Comparison of ENCODE assay signal across 8 cellular contexts in genomic region chr5:86493777-86494176, GRCh38.
"Had no signal": no experiment of that assay in that cellular context is flagged by ENCODE, and none has a peak within 500 bp of the region (broad histone marks: within the 10 kb centered on the region; RNA-seq: fewer than 3 reads in every experiment).

No MANE protein-coding gene starts in this region.

- H3K4me1 Mint-ChIP-seq: GM23338, H9 had no signal

- H3K4me3 Mint-ChIP-seq: GM23338, H9, IgD-negative memory B cell had no signal

- H3K27ac Mint-ChIP-seq: GM23338, H9, IgD-negative memory B cell had no signal

- DNase-seq: H9, HCEC 1CT, KG1 had no signal

- ATAC-seq: GM23338 had no signal

- H3K27ac ChIP-seq: HL-60 had no signal

- FAIRE-seq: H1, H54 had no signal

- H3K27me3 Mint-ChIP-seq: IgD-negative memory B cell had no signal

- H3K4me2 ChIP-seq: GM23338 had no signal

- H3K36me3 Mint-ChIP-seq: IgD-negative memory B cell had no signal

- H3K9me3 Mint-ChIP-seq: GM23338, H9, IgD-negative memory B cell had no signal

- H3K4me3 ChIP-seq: GM23338 had no signal

- H2AFZ ChIP-seq: GM23338 had no signal
